8 cellular contexts compared by ENCODE assay signal in the genomic region with DNA sequence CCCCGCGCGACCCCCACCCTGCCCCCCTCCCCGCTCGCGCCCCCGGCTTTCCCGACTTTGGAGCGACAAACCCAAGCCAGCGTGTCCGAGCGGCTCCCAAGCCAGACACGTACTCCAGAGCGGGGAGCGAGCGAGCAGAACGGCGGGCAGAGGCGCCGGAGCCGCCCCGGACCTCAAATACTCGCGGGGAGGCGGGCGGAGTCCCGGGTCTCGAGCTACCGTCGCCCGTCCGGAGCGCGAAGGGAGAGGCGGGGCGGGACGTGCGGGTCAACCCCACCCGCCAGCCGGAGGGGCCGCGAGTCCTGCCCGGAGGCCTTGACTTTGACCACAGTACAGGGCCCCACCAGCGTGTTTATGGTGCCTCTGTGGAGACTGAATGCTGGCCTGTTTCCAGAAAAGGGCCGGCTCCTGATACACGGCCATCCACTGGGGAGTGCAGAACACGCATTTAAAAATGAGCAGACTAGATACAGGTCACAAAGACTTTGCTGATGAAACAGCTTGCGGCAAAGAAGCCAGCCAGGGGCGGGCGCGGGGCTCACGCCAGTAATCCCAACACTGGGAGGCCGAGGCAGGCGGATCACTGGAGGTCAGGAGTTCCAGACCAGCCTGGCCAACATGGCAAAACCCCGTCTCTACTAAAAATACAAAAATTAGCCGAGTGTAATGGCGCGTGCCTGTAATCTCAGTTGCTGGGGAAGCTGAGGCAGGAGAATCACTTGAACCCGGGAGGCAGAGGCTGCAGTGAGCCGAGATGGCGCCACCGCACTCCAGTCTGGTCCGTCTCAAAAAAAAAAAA. TPM values are rescaled to one million over a fixed set of nuclear protein-coding genes. Genes with fewer than 3 reads are reported as not detected.
A peak's percentile ranks its signal among the peaks of the same experiment; 100 is the strongest.
DNase-seq lines count a peak whose midpoint lies in the region; ATAC-seq and TF ChIP-seq lines count a peak whose summit lies in the region.

Gene SERPINB6, minus strand, starts transcription at position 148 of the 799 bp plus-strand sequence. CDS start 12,235 bp downstream, outside the sequence.

- H3K9me3 Mint-ChIP-seq in activated CD4-positive, alpha-beta T cell treated with anti-CD3 and anti-CD28 coated beads, Interleukin-2, amount 10 ng/mL, durations not matched to agents 7 days and 5 days: peaks cover 2% of the 10 kb centered on the region
- H3K9me3 Mint-ChIP-seq in dendritic cell treated with granulocyte-macrophage colony-stimulating factor and Interleukin-4, amounts not matched to agents 40 ng/mL and 50 ng/mL, for 4 days: no peaks in the 10 kb centered on the region

- peaks cover 35% of the 10 kb centered on the region for H3K4me1 Mint-ChIP-seq in activated CD4-positive, alpha-beta T cell treated with anti-CD3 and anti-CD28 coated beads, Interleukin-2, amount 10 ng/mL, durations not matched to agents 7 days and 5 days
- H3K4me1 Mint-ChIP-seq in dendritic cell treated with granulocyte-macrophage colony-stimulating factor and Interleukin-4, amounts not matched to agents 40 ng/mL and 50 ng/mL, for 4 days (ENCODE audit: low read depth): peaks cover 39% of the 10 kb centered on the region

- no peaks in the 10 kb centered on the region for H3K27me3 ChIP-seq in kidney epithelial cell (ENCODE audit: control insufficient read depth, insufficient read depth, low read length)

- peak within 1 kb of the TSS; percentile 79 for H3K4me3 Mint-ChIP-seq in activated CD4-positive, alpha-beta T cell treated with anti-CD3 and anti-CD28 coated beads, Interleukin-2, amount 10 ng/mL, durations not matched to agents 7 days and 5 days
- H3K4me3 Mint-ChIP-seq in dendritic cell treated with granulocyte-macrophage colony-stimulating factor and Interleukin-4, amounts not matched to agents 40 ng/mL and 50 ng/mL, for 4 days: peak within 1 kb of the TSS; percentile 91

- peaks cover 38% of the 10 kb centered on the region for H3K27me3 Mint-ChIP-seq in activated CD4-positive, alpha-beta T cell treated with anti-CD3 and anti-CD28 coated beads, Interleukin-2, amount 10 ng/mL, durations not matched to agents 7 days and 5 days
- H3K27me3 Mint-ChIP-seq in dendritic cell treated with granulocyte-macrophage colony-stimulating factor and Interleukin-4, amounts not matched to agents 40 ng/mL and 50 ng/mL, for 4 days: no peaks in the 10 kb centered on the region

- H3K36me3 Mint-ChIP-seq in activated CD4-positive, alpha-beta T cell treated with anti-CD3 and anti-CD28 coated beads, Interleukin-2, amount 10 ng/mL, durations not matched to agents 7 days and 5 days (ENCODE audit: low read depth): peaks cover 7% of the 10 kb centered on the region
- H3K36me3 Mint-ChIP-seq in dendritic cell treated with granulocyte-macrophage colony-stimulating factor and Interleukin-4, amounts not matched to agents 40 ng/mL and 50 ng/mL, for 4 days (ENCODE audit: low read depth): peaks cover 13% of the 10 kb centered on the region

- intact Hi-C loops in dendritic cell treated with granulocyte-macrophage colony-stimulating factor and Interleukin-4, amounts not matched to agents 40 ng/mL and 50 ng/mL, for 4 days (cut with micrococcal nuclease): loop anchor here (1.0 kb wide), 1 partner anchor 17 kb away; no protein-coding TSS in a partner anchor

- peak within 1 kb of the TSS; percentile 31 to 97 (median 91) for H3K27ac ChIP-seq in skin epidermis

- peak within 1 kb of the TSS; percentile 86 for H3K27ac Mint-ChIP-seq in activated CD4-positive, alpha-beta T cell treated with anti-CD3 and anti-CD28 coated beads, Interleukin-2, amount 10 ng/mL, durations not matched to agents 7 days and 5 days
- peak within 1 kb of the TSS; percentile 96 for H3K27ac Mint-ChIP-seq in dendritic cell treated with granulocyte-macrophage colony-stimulating factor and Interleukin-4, amounts not matched to agents 40 ng/mL and 50 ng/mL, for 4 days

- POLR2A ChIA-PET in activated CD4-positive, alpha-beta T cell treated with anti-CD3 and anti-CD28 coated beads, Interleukin-2, amount 10 ng/mL, durations not matched to agents 7 days and 5 days (lab: Charles Lee): no interaction called here

- peak; percentile 6 for TF ChIP-seq CTCF in kidney epithelial cell (IDR thresholded peaks at IDR 0.05; ENCODE audit: insufficient read depth, low read length, poor library complexity, severe bottlenecking)

- DNase-seq in EH (ENCODE audit: low read depth) (peak; percentile 87), LoVo (ENCODE audit: low spot score) (peak; percentile 73), kidney epithelial cell (ENCODE audit: low read depth) (no peak), NCI-H1694 treated with DMSO at 0.1 percent for 48 hours (lab: John Stamatoyannopoulos, UW) (no peak)
- peak; percentile 15 for DNase-seq in activated CD4-positive, alpha-beta T cell treated with anti-CD3 and anti-CD28 coated beads, Interleukin-2, amount 10 ng/mL, durations not matched to agents 7 days and 5 days

- no peak for ATAC-seq in GM21825 (IDR thresholded peaks at IDR 0.05; ENCODE audit: unreplicated experiment)

- H3K36me3 ChIP-seq in kidney epithelial cell (ENCODE audit: control insufficient read depth, insufficient read depth, low read length): no peaks in the 10 kb centered on the region

- CTCF ChIA-PET in activated CD4-positive, alpha-beta T cell treated with anti-CD3 and anti-CD28 coated beads, Interleukin-2, amount 10 ng/mL, durations not matched to agents 7 days and 5 days (lab: Charles Lee): interaction anchor here (0.6 to 1.6 kb wide), 5 partner anchors 16 to 19 kb away, joined by 3 to 5 read pairs (median 3); no protein-coding TSS in a partner anchor

- H3K4me3 ChIP-seq in kidney epithelial cell (ENCODE audit: low read depth, low read length) (peak within 1 kb of the TSS; percentile 66), skin epidermis (peak within 1 kb of the TSS; percentile 63 to 80 (median 72))

RNA-seq across cellular contexts. Expression of gene SERPINB6, which starts in this region (rescaled TPM):
- total RNA-seq in activated CD4-positive, alpha-beta T cell treated with anti-CD3 and anti-CD28 coated beads, Interleukin-2, amount 10 ng/mL, durations not matched to agents 7 days and 5 days: 10 to 100 TPM in 1 of 2 experiments, 1 to 10 TPM in 1; 9.1 to 14.3 TPM
- 101 and 139 TPM in 2 replicates for total RNA-seq in kidney epithelial cell

Comparison
In these comparisons a context has a peak if more than half of its experiments do, and no peak if none do; other contexts are left out.
1. DNase-seq: peak in EH (single experiment), LoVo (single experiment) and activated CD4-positive, alpha-beta T cell treated with anti-CD3 and anti-CD28 coated beads, Interleukin-2, amount 10 ng/mL, durations not matched to agents 7 days and 5 days (single experiment); none in kidney epithelial cell (single experiment) and NCI-H1694 treated with DMSO at 0.1 percent for 48 hours (single experiment).